ENCODE assay signal across 26 cellular contexts in genomic region chr7:90261441-90261840, GRCh38.
"Had no signal": no experiment of that assay in that cellular context is flagged by ENCODE, and none has a peak within 500 bp of the region (broad histone marks: within the 10 kb centered on the region; RNA-seq: fewer than 3 reads in every experiment).

No MANE protein-coding gene starts in this region.

- H3K27ac Mint-ChIP-seq: dendritic cell treated with granulocyte-macrophage colony-stimulating factor and Interleukin-4, amounts not matched to agents 40 ng/mL and 50 ng/mL, for 4 days; natural killer cell; stimulated activated memory B cell treated with anti-CD40 and anti-IgM and Interleukin-4, amounts not matched to agents 10 μg/mL and 1 μg/mL and 100 μg/mL, for 72 hours; type B pancreatic cell had no signal

- ATAC-seq: foreskin keratinocyte; gastroesophageal sphincter; heart left ventricle; left colon; left ventricle myocardium superior; lower lobe of right lung; natural killer cell; stimulated activated memory B cell treated with anti-CD40 and anti-IgM and Interleukin-4, amounts not matched to agents 10 μg/mL and 1 μg/mL and 100 μg/mL, for 72 hours; stimulated activated naive CD8-positive, alpha-beta T cell treated with anti-CD3 and anti-CD28 coated beads, Interleukin-15, Interleukin-2, amounts not matched to agents 100 U/mL and 50 U/mL, for 24 hours had no signal

- H3K4me1 Mint-ChIP-seq: natural killer cell; neural crest cell; stimulated activated memory B cell treated with anti-CD40 and anti-IgM and Interleukin-4, amounts not matched to agents 10 μg/mL and 1 μg/mL and 100 μg/mL, for 72 hours had no signal

- DNase-seq: colonic mucosa; effector memory CD4-positive, alpha-beta T cell; foreskin keratinocyte; left colon; left ventricle myocardium superior; lower lobe of right lung; natural killer cell; pancreas; right lobe of liver; stimulated activated CD4-positive, alpha-beta T cell treated with anti-CD3 and anti-CD28 coated beads, Interleukin-12 subunit alpha, Interleukin-12 subunit beta, amount 100 ng/mL, for 4 hours; stimulated activated CD4-positive, alpha-beta T cell treated with anti-CD3 and anti-CD28 coated beads, Interleukin-1b, Interleukin-23, amount 100 ng/mL, for 48 hours; stimulated activated CD4-positive, alpha-beta T cell treated with anti-CD3 and anti-CD28 coated beads, Interleukin-4, amount 100 ng/mL, for 4 hours; stimulated activated naive CD8-positive, alpha-beta T cell treated with anti-CD3 and anti-CD28 coated beads, Interleukin-15, Interleukin-2, amounts not matched to agents 100 U/mL and 50 U/mL, for 24 hours; substantia nigra; testis; tibial artery had no signal

- H3K9me3 ChIP-seq: colonic mucosa, esophagus muscularis mucosa, gastroesophageal sphincter, heart left ventricle, lower lobe of right lung, neutrophil, pancreas, right lobe of liver, testis, tibial artery had no signal

- H3K27me3 Mint-ChIP-seq: dendritic cell treated with granulocyte-macrophage colony-stimulating factor and Interleukin-4, amounts not matched to agents 40 ng/mL and 50 ng/mL, for 4 days; stimulated activated memory B cell treated with anti-CD40 and anti-IgM and Interleukin-4, amounts not matched to agents 10 μg/mL and 1 μg/mL and 100 μg/mL, for 72 hours; type B pancreatic cell had no signal

- H3K36me3 ChIP-seq: colonic mucosa, esophagus muscularis mucosa, gastroesophageal sphincter, heart left ventricle, lower lobe of right lung, neutrophil, pancreas, right lobe of liver, tibial artery had no signal

- H3K27me3 ChIP-seq: colonic mucosa, esophagus muscularis mucosa, foreskin keratinocyte, gastroesophageal sphincter, heart left ventricle, hepatocyte, pancreas, right lobe of liver, testis, tibial artery had no signal

- H3K4me1 ChIP-seq: colonic mucosa, esophagus muscularis mucosa, foreskin keratinocyte, gastroesophageal sphincter, heart left ventricle, lower lobe of right lung, testis had no signal

- H3K4me3 ChIP-seq: colonic mucosa, esophagus muscularis mucosa, gastroesophageal sphincter, heart left ventricle, hepatocyte, lower lobe of right lung, pancreas, right lobe of liver, smooth muscle cell, testis, tibial artery had no signal

- H3K4me3 Mint-ChIP-seq: dendritic cell treated with granulocyte-macrophage colony-stimulating factor and Interleukin-4, amounts not matched to agents 40 ng/mL and 50 ng/mL, for 4 days; natural killer cell; neural crest cell; stimulated activated memory B cell treated with anti-CD40 and anti-IgM and Interleukin-4, amounts not matched to agents 10 μg/mL and 1 μg/mL and 100 μg/mL, for 72 hours; type B pancreatic cell had no signal

- H3K9me3 Mint-ChIP-seq: dendritic cell treated with granulocyte-macrophage colony-stimulating factor and Interleukin-4, amounts not matched to agents 40 ng/mL and 50 ng/mL, for 4 days; natural killer cell; neural crest cell; stimulated activated memory B cell treated with anti-CD40 and anti-IgM and Interleukin-4, amounts not matched to agents 10 μg/mL and 1 μg/mL and 100 μg/mL, for 72 hours; type B pancreatic cell had no signal

- H3K36me3 Mint-ChIP-seq: natural killer cell; stimulated activated memory B cell treated with anti-CD40 and anti-IgM and Interleukin-4, amounts not matched to agents 10 μg/mL and 1 μg/mL and 100 μg/mL, for 72 hours; type B pancreatic cell had no signal
